ENCODE assay signal across 2 cellular contexts in the genomic region with DNA sequence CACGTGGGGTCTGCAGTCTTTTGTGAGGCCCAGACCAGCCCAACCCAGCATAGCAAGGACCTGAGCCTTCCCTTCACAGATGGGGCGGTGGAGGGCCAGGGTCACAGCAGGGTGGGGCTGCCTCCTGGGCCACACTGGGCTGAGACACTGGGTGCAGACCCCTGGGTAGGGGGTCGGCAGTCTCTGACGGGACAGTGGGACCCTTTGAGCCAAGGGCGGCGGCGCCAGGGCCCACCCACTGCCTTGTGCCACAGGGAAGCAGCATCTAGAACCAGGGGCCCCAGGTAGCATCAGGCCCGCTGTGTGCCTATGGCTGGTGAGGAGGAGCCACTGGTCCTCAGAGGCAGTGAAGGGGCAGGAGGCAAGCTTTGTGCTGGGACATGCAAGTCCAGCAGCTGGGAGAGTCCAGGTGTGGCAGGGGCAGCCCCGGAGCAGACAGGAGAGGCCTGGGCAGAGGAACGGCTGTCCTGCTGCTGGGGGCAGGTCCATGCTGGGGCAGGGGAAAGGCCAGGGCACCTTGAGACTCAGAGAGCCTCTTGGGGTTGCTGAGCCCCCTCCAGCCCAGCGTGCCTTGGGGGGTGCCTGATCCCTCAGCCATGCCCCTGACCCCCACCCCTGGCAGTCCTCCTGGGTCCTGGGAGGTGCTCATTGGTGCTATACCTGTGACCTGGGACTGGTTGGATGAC.
TF ChIP-seq lines count a peak whose summit lies in the region.

No MANE protein-coding gene starts in this region.

TF ChIP-seq in HepG2, 621 proteins besides CTCF, POLR2A, EP300 and RAD21:
- TF ChIP-seq, protein P1, sequence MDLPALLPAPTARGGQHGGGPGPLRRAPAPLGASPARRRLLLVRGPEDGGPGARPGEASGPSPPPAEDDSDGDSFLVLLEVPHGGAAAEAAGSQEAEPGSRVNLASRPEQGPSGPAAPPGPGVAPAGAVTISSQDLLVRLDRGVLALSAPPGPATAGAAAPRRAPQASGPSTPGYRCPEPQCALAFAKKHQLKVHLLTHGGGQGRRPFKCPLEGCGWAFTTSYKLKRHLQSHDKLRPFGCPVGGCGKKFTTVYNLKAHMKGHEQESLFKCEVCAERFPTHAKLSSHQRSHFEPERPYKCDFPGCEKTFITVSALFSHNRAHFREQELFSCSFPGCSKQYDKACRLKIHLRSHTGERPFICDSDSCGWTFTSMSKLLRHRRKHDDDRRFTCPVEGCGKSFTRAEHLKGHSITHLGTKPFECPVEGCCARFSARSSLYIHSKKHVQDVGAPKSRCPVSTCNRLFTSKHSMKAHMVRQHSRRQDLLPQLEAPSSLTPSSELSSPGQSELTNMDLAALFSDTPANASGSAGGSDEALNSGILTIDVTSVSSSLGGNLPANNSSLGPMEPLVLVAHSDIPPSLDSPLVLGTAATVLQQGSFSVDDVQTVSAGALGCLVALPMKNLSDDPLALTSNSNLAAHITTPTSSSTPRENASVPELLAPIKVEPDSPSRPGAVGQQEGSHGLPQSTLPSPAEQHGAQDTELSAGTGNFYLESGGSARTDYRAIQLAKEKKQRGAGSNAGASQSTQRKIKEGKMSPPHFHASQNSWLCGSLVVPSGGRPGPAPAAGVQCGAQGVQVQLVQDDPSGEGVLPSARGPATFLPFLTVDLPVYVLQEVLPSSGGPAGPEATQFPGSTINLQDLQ (CRISPR knock-in tag; IDR thresholded peaks at IDR 0.05), result no peak
- TF ChIP-seq BRD4 (CRISPR knock-in tag; IDR thresholded peaks at IDR 0.05) (no peak), ZBTB1 (CRISPR knock-in tag; IDR thresholded peaks at IDR 0.05; ENCODE audit: borderline replicate concordance) (no peak), MBD4 (IDR thresholded peaks at IDR 0.05; ENCODE audit: borderline replicate concordance, low read length) (no peak), RBM22 (optimal IDR thresholded peaks at IDR 0.05; ENCODE audit: low read length) (no peak), ZNF644 (CRISPR knock-in tag; IDR thresholded peaks at IDR 0.05; ENCODE audit: low read depth) (no peak), DR1 (CRISPR knock-in tag; IDR thresholded peaks at IDR 0.05) (no peak), EED (CRISPR knock-in tag; IDR thresholded peaks at IDR 0.05) (no peak), CBFB (CRISPR knock-in tag; IDR thresholded peaks at IDR 0.05) (no peak), ZNF619 (CRISPR knock-in tag; IDR thresholded peaks at IDR 0.05) (no peak)
- TF ChIP-seq, protein P2, sequence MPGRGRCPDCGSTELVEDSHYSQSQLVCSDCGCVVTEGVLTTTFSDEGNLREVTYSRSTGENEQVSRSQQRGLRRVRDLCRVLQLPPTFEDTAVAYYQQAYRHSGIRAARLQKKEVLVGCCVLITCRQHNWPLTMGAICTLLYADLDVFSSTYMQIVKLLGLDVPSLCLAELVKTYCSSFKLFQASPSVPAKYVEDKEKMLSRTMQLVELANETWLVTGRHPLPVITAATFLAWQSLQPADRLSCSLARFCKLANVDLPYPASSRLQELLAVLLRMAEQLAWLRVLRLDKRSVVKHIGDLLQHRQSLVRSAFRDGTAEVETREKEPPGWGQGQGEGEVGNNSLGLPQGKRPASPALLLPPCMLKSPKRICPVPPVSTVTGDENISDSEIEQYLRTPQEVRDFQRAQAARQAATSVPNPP (CRISPR knock-in tag; IDR thresholded peaks at IDR 0.05), result no peak
TF ChIP-seq in HepG2: peak in this region for 0.

TF ChIP-seq in H1, 55 proteins besides CTCF, POLR2A, EP300 and RAD21:
- TF ChIP-seq CTBP2 (IDR thresholded peaks at IDR 0.05; ENCODE audit: borderline replicate concordance, insufficient read depth, insufficient read length, low read length), result no peak
- no peak for TF ChIP-seq RNF2 (IDR thresholded peaks at IDR 0.05; ENCODE audit: borderline replicate concordance, low read depth, low read length, missing control alignments, poor library complexity, severe bottlenecking)
- TF ChIP-seq KDM5A (IDR thresholded peaks at IDR 0.05; ENCODE audit: low read length), result no peak
- TF ChIP-seq, protein P3, sequence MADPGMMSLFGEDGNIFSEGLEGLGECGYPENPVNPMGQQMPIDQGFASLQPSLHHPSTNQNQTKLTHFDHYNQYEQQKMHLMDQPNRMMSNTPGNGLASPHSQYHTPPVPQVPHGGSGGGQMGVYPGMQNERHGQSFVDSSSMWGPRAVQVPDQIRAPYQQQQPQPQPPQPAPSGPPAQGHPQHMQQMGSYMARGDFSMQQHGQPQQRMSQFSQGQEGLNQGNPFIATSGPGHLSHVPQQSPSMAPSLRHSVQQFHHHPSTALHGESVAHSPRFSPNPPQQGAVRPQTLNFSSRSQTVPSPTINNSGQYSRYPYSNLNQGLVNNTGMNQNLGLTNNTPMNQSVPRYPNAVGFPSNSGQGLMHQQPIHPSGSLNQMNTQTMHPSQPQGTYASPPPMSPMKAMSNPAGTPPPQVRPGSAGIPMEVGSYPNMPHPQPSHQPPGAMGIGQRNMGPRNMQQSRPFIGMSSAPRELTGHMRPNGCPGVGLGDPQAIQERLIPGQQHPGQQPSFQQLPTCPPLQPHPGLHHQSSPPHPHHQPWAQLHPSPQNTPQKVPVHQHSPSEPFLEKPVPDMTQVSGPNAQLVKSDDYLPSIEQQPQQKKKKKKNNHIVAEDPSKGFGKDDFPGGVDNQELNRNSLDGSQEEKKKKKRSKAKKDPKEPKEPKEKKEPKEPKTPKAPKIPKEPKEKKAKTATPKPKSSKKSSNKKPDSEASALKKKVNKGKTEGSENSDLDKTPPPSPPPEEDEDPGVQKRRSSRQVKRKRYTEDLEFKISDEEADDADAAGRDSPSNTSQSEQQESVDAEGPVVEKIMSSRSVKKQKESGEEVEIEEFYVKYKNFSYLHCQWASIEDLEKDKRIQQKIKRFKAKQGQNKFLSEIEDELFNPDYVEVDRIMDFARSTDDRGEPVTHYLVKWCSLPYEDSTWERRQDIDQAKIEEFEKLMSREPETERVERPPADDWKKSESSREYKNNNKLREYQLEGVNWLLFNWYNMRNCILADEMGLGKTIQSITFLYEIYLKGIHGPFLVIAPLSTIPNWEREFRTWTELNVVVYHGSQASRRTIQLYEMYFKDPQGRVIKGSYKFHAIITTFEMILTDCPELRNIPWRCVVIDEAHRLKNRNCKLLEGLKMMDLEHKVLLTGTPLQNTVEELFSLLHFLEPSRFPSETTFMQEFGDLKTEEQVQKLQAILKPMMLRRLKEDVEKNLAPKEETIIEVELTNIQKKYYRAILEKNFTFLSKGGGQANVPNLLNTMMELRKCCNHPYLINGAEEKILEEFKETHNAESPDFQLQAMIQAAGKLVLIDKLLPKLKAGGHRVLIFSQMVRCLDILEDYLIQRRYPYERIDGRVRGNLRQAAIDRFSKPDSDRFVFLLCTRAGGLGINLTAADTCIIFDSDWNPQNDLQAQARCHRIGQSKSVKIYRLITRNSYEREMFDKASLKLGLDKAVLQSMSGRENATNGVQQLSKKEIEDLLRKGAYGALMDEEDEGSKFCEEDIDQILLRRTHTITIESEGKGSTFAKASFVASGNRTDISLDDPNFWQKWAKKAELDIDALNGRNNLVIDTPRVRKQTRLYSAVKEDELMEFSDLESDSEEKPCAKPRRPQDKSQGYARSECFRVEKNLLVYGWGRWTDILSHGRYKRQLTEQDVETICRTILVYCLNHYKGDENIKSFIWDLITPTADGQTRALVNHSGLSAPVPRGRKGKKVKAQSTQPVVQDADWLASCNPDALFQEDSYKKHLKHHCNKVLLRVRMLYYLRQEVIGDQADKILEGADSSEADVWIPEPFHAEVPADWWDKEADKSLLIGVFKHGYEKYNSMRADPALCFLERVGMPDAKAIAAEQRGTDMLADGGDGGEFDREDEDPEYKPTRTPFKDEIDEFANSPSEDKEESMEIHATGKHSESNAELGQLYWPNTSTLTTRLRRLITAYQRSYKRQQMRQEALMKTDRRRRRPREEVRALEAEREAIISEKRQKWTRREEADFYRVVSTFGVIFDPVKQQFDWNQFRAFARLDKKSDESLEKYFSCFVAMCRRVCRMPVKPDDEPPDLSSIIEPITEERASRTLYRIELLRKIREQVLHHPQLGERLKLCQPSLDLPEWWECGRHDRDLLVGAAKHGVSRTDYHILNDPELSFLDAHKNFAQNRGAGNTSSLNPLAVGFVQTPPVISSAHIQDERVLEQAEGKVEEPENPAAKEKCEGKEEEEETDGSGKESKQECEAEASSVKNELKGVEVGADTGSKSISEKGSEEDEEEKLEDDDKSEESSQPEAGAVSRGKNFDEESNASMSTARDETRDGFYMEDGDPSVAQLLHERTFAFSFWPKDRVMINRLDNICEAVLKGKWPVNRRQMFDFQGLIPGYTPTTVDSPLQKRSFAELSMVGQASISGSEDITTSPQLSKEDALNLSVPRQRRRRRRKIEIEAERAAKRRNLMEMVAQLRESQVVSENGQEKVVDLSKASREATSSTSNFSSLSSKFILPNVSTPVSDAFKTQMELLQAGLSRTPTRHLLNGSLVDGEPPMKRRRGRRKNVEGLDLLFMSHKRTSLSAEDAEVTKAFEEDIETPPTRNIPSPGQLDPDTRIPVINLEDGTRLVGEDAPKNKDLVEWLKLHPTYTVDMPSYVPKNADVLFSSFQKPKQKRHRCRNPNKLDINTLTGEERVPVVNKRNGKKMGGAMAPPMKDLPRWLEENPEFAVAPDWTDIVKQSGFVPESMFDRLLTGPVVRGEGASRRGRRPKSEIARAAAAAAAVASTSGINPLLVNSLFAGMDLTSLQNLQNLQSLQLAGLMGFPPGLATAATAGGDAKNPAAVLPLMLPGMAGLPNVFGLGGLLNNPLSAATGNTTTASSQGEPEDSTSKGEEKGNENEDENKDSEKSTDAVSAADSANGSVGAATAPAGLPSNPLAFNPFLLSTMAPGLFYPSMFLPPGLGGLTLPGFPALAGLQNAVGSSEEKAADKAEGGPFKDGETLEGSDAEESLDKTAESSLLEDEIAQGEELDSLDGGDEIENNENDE (IDR thresholded peaks at IDR 0.05; ENCODE audit: insufficient replicate concordance, low read length), result no peak
- TF ChIP-seq ZNF274 (IDR thresholded peaks at IDR 0.05; ENCODE audit: borderline replicate concordance, extremely low read depth, low read length), result no peak
- TF ChIP-seq JUND (IDR thresholded peaks at IDR 0.05; ENCODE audit: low read length), result no peak
- TF ChIP-seq ASH2L (IDR thresholded peaks at IDR 0.05; ENCODE audit: low read length), result no peak
- TF ChIP-seq HDAC6 (IDR thresholded peaks at IDR 0.05; ENCODE audit: low read depth, low read length), result no peak
- no peak for TF ChIP-seq SP2 (IDR thresholded peaks at IDR 0.05; ENCODE audit: low read length)
- TF ChIP-seq, protein P4, sequence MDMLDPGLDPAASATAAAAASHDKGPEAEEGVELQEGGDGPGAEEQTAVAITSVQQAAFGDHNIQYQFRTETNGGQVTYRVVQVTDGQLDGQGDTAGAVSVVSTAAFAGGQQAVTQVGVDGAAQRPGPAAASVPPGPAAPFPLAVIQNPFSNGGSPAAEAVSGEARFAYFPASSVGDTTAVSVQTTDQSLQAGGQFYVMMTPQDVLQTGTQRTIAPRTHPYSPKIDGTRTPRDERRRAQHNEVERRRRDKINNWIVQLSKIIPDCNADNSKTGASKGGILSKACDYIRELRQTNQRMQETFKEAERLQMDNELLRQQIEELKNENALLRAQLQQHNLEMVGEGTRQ (IDR thresholded peaks at IDR 0.05; ENCODE audit: low read length), result no peak
- TF ChIP-seq NRF1 (IDR thresholded peaks at IDR 0.05; ENCODE audit: low read depth, low read length), result no peak
- no peak for TF ChIP-seq RFX5 (IDR thresholded peaks at IDR 0.05; ENCODE audit: borderline replicate concordance, low read depth, low read length)
- TF ChIP-seq, protein P5, sequence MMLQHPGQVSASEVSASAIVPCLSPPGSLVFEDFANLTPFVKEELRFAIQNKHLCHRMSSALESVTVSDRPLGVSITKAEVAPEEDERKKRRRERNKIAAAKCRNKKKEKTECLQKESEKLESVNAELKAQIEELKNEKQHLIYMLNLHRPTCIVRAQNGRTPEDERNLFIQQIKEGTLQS (IDR thresholded peaks at IDR 0.05; ENCODE audit: insufficient read depth, low read depth, low read length), result no peak
- no peak for TF ChIP-seq TBP (IDR thresholded peaks at IDR 0.05; ENCODE audit: low read depth, low read length)
- TF ChIP-seq GTF2F1 (IDR thresholded peaks at IDR 0.05; ENCODE audit: borderline replicate concordance, low read depth, low read length), result no peak
